Comparison of ENCODE assay signal across 18 cellular contexts in genomic region chr1:177343445-177343844, GRCh38.
"Had no signal": no experiment of that assay in that cellular context is flagged by ENCODE, and none has a peak within 500 bp of the region (broad histone marks: within the 10 kb centered on the region; RNA-seq: fewer than 3 reads in every experiment).

No MANE protein-coding gene starts in this region.

- H3K9me3 ChIP-seq: esophagus muscularis mucosa, transverse colon, vagina had no signal

- H3K27me3 ChIP-seq: esophagus muscularis mucosa, transverse colon, vagina had no signal

- ATAC-seq: foreskin keratinocyte; left cardiac atrium; natural killer cell treated with Interleukin-12 subunit alpha and Interleukin-12 subunit beta and Interleukin-15 and Interleukin-18, amount 100 ng/mL, for 72 hours had no signal

- DNase-seq: activated CD4-positive, alpha-beta T cell treated with anti-CD3 and anti-CD28 coated beads, Interleukin-2, amount 50 U/mL, for 4 hours; activated gamma-delta T cell treated with Interleukin-2 at 50 U/mL for 16 hours; cerebellar nuclear complex; effector CD8-positive, alpha-beta T cell; foreskin keratinocyte; glutamatergic neuron; hippocampal formation; left cardiac atrium; nucleus accumbens; stimulated activated CD4-positive, alpha-beta T cell treated with anti-CD3 and anti-CD28 coated beads, Interleukin-15, amount 100 ng/mL, for 24 hours; stimulated activated CD4-positive, alpha-beta T cell treated with anti-CD3 and anti-CD28 coated beads, Interleukin-2, amount 100 ng/mL, for 48 hours; transverse colon had no signal

- H3K4me3 ChIP-seq: esophagus muscularis mucosa, lung, skin epidermis, transverse colon, vagina had no signal

- H3K27ac ChIP-seq: esophagus muscularis mucosa, foreskin keratinocyte, skin epidermis, transverse colon, vagina, VCaP had no signal

- H3K36me3 ChIP-seq: esophagus muscularis mucosa, transverse colon, vagina had no signal

- H3K4me1 ChIP-seq: esophagus muscularis mucosa, foreskin keratinocyte, vagina had no signal
